Comparison of ENCODE assay signal across 16 cellular contexts in genomic region chr11:24422371-24422770, GRCh38.
DNase-seq lines count a peak whose midpoint lies in the region; ATAC-seq and TF ChIP-seq lines count a peak whose summit lies in the region.
"Had no signal": no experiment of that assay in that cellular context is flagged by ENCODE, and none has a peak within 500 bp of the region (broad histone marks: within the 10 kb centered on the region; RNA-seq: fewer than 3 reads in every experiment).

No MANE protein-coding gene starts in this region.

- TF ChIP-seq CTCF in astrocyte of the cerebellum (IDR thresholded peaks at IDR 0.05; ENCODE audit: low read depth, low read length, missing control alignments) (no peak), foreskin keratinocyte (conservative IDR thresholded peaks at IDR 0.05) (no peak), smooth muscle cell (IDR thresholded peaks at IDR 0.05; ENCODE audit: borderline replicate concordance, insufficient read depth, poor library complexity, severe bottlenecking) (no peak)

- H3K36me3 ChIP-seq in GM23248 (ENCODE audit: low read depth) (no peaks in the 10 kb centered on the region), smooth muscle cell (ENCODE audit: low read depth) (no peaks in the 10 kb centered on the region)
- H3K36me3 ChIP-seq: MG63 had no signal

- H3K9me2 ChIP-seq in GM23248 (ENCODE audit: insufficient read depth), result no peaks in the 10 kb centered on the region

- H3K27ac Mint-ChIP-seq in activated CD8-positive, alpha-beta T cell treated with anti-CD3 and anti-CD28 coated beads, Interleukin-2, amount 10 ng/mL, durations not matched to agents 7 days and 5 days, result no peak overlapping the region
- H3K27ac Mint-ChIP-seq: CD8-positive, alpha-beta T cell; GM23338 had no signal

- H3K27me3 ChIP-seq in GM23248 (replicated peaks; ENCODE audit: insufficient read depth) (no peaks in the 10 kb centered on the region), foreskin keratinocyte (no peaks in the 10 kb centered on the region), smooth muscle cell (ENCODE audit: low read depth) (no peaks in the 10 kb centered on the region)
- H3K27me3 ChIP-seq: MG63 had no signal

- peak; percentile 64 for ATAC-seq in foreskin keratinocyte
- no peak for ATAC-seq in activated CD8-positive, alpha-beta T cell treated with anti-CD3 and anti-CD28 coated beads, Interleukin-2, amount 10 ng/mL, durations not matched to agents 7 days and 5 days
- ATAC-seq: CD8-positive, alpha-beta T cell; GM12878; GM23338 had no signal

- no peaks in the 10 kb centered on the region for H3K36me3 Mint-ChIP-seq in activated CD8-positive, alpha-beta T cell treated with anti-CD3 and anti-CD28 coated beads, Interleukin-2, amount 10 ng/mL, durations not matched to agents 7 days and 5 days (ENCODE audit: low read depth)
- H3K36me3 Mint-ChIP-seq: CD8-positive, alpha-beta T cell had no signal

- H4K20me1 ChIP-seq in GM23248 (ENCODE audit: insufficient read depth), result no peaks in the 10 kb centered on the region
- no peaks in the 10 kb centered on the region for H4K20me1 ChIP-seq in smooth muscle cell (ENCODE audit: low read depth)

- H3F3A ChIP-seq in GM23248 (ENCODE audit: insufficient read depth) (no peaks in the 10 kb centered on the region), smooth muscle cell (ENCODE audit: low read depth) (no peaks in the 10 kb centered on the region)

- H3K9me3 ChIP-seq in GM23248 (ENCODE audit: low read depth), result no peaks in the 10 kb centered on the region
- no peaks in the 10 kb centered on the region for H3K9me3 ChIP-seq in smooth muscle cell (replicated peaks; ENCODE audit: low read depth)
- H3K9me3 ChIP-seq: MG63 had no signal

- DNase-seq in GM23248, result peak; percentile 12
- DNase-seq in astrocyte of the cerebellum (ENCODE audit: low read depth), result peak; percentile 26
- DNase-seq in foreskin keratinocyte, result peak in 1 of 2 donors; percentile 46
- no peak for DNase-seq in smooth muscle cell (lab: John Stamatoyannopoulos, UW; ENCODE audit: unreplicated experiment)
- DNase-seq in NCI-H82 treated with DMSO at 0.1 percent for 48 hours (lab: John Stamatoyannopoulos, UW; ENCODE audit: unreplicated experiment), result no peak
- DNase-seq in NCI-H1105 (lab: John Stamatoyannopoulos, UW), result no peak
- DNase-seq in activated CD8-positive, alpha-beta T cell treated with anti-CD3 and anti-CD28 coated beads, Interleukin-2, amount 10 ng/mL, durations not matched to agents 7 days and 5 days, result no peak
- DNase-seq: CD8-positive, alpha-beta T cell; MG63; NCI-H1105 treated with DMSO at 0.1 percent for 48 hours; NCI-H187 treated with DMSO at 0.1 percent for 48 hours; NCI-H446 treated with DMSO at 0.1 percent for 48 hours; NCI-H82 had no signal

- H3K79me2 ChIP-seq in GM23248 (ENCODE audit: insufficient read depth) (no peaks in the 10 kb centered on the region), smooth muscle cell (ENCODE audit: low read depth) (no peaks in the 10 kb centered on the region)

- POLR2A ChIA-PET in activated CD8-positive, alpha-beta T cell treated with anti-CD3 and anti-CD28 coated beads, Interleukin-2, amount 10 ng/mL, durations not matched to agents 7 days and 5 days (lab: Charles Lee), result no interaction called here

- peaks cover 4% of the 10 kb centered on the region for H3K9me3 Mint-ChIP-seq in activated CD8-positive, alpha-beta T cell treated with anti-CD3 and anti-CD28 coated beads, Interleukin-2, amount 10 ng/mL, durations not matched to agents 7 days and 5 days (ENCODE audit: insufficient read depth)
- H3K9me3 Mint-ChIP-seq: CD8-positive, alpha-beta T cell; GM23338 had no signal

- no peaks in the 10 kb centered on the region for H3K4me1 Mint-ChIP-seq in activated CD8-positive, alpha-beta T cell treated with anti-CD3 and anti-CD28 coated beads, Interleukin-2, amount 10 ng/mL, durations not matched to agents 7 days and 5 days (ENCODE audit: low read depth)
- H3K4me1 Mint-ChIP-seq: GM23338 had no signal

- no peaks in the 10 kb centered on the region for H3K27me3 Mint-ChIP-seq in activated CD8-positive, alpha-beta T cell treated with anti-CD3 and anti-CD28 coated beads, Interleukin-2, amount 10 ng/mL, durations not matched to agents 7 days and 5 days (ENCODE audit: low read depth)

- no peak overlapping the region for H3K9ac ChIP-seq in GM23248
- no peak overlapping the region for H3K9ac ChIP-seq in smooth muscle cell (ENCODE audit: low read depth)
- H3K9ac ChIP-seq: KMS-11 had no signal

- H3K27ac ChIP-seq in GM23248 (no peak overlapping the region), foreskin keratinocyte (no peak overlapping the region), smooth muscle cell (ENCODE audit: low read depth) (peak overlapping the region; percentile 7)
- H3K27ac ChIP-seq: KMS-11 had no signal

- CTCF ChIA-PET in activated CD8-positive, alpha-beta T cell treated with anti-CD3 and anti-CD28 coated beads, Interleukin-2, amount 10 ng/mL, durations not matched to agents 7 days and 5 days (lab: Charles Lee), result no interaction called here

- no peak overlapping the region for H3K4me3 Mint-ChIP-seq in activated CD8-positive, alpha-beta T cell treated with anti-CD3 and anti-CD28 coated beads, Interleukin-2, amount 10 ng/mL, durations not matched to agents 7 days and 5 days
- H3K4me3 Mint-ChIP-seq: CD8-positive, alpha-beta T cell; GM23338 had no signal

- H2AFZ ChIP-seq in GM23248, result no peak overlapping the region
- H2AFZ ChIP-seq in smooth muscle cell (ENCODE audit: low read depth), result no peak overlapping the region

- in situ Hi-C loops in GM23248 (cut with MboI) (no loop called here), astrocyte of the cerebellum (cut with HindIII; ENCODE audit: low sequenced_read_pairs) (no loop called here)

- no peak overlapping the region for H3K4me3 ChIP-seq in GM23248
- H3K4me3 ChIP-seq in astrocyte of the cerebellum (ENCODE audit: low read depth, low read length), result no peak overlapping the region
- H3K4me3 ChIP-seq in smooth muscle cell, result no peak overlapping the region
- H3K4me3 ChIP-seq: GM12878, GM23338, MG63 had no signal

- H3K4me1 ChIP-seq in GM23248 (ENCODE audit: insufficient read depth) (no peaks in the 10 kb centered on the region), foreskin keratinocyte (peaks cover 10% of the 10 kb centered on the region), smooth muscle cell (ENCODE audit: low read depth) (peaks cover 8% of the 10 kb centered on the region)

- H3K4me2 ChIP-seq in GM23248 (ENCODE audit: unreplicated experiment) (peak overlapping the region; percentile 4), smooth muscle cell (peak overlapping the region; percentile 57)
- H3K4me2 ChIP-seq: GM23338, KMS-11 had no signal

- WGBS in GM23248 (ENCODE audit: low coverage in 1 of 2, low lambda C conversion rate in 2 of 2, missing lambda C conversion rate in 2 of 2), 2 experiments, result 0 to 3% methylated on average over 1 of the region's 1 CpG
- 20% methylated on average over 1 of the region's 1 CpG for WGBS in smooth muscle cell (ENCODE audit: low lambda C conversion rate)

Comparison
In these comparisons a context has a peak if more than half of its experiments do, and no peak if none do; other contexts are left out.
1. DNase-seq: peak in GM23248 (single experiment) and astrocyte of the cerebellum (single experiment); none in smooth muscle cell (single experiment), NCI-H82 treated with DMSO at 0.1 percent for 48 hours (single experiment), NCI-H1105 (single experiment) and activated CD8-positive, alpha-beta T cell treated with anti-CD3 and anti-CD28 coated beads, Interleukin-2, amount 10 ng/mL, durations not matched to agents 7 days and 5 days (single experiment).